Comparison of ENCODE assay signal across 16 cellular contexts in the genomic region with DNA sequence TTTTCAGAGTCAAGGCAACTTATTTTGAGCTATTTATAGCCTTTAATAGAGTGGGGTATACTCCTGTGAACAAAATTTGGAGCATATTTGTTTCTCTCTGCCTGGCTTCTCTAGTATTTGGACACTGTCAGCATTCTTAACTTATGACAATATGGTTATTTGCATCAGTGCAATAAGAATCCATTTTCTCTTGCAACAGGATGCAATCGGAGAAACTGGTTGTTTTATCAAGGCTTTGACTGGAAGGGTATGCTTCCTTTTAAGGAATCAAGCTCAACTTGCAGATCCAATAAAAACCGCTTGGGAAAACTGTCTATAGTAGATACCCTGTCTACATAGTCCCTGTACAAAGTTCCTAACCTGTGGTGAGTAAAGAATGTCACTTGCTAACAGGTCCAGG.
DNase-seq lines count a peak whose midpoint lies in the region; ATAC-seq and TF ChIP-seq lines count a peak whose summit lies in the region.
"Had no signal": no experiment of that assay in that cellular context is flagged by ENCODE, and none has a peak within 500 bp of the region (broad histone marks: within the 10 kb centered on the region; RNA-seq: fewer than 3 reads in every experiment).

No MANE protein-coding gene starts in this region.

- H3K27ac Mint-ChIP-seq in activated CD8-positive, alpha-beta memory T cell treated with anti-CD3 and anti-CD28 coated beads, Interleukin-2, amount 10 ng/mL, durations not matched to agents 7 days and 5 days, result no peak overlapping the region
- H3K27ac Mint-ChIP-seq: activated naive CD4-positive, alpha-beta T cell treated with anti-CD3 and anti-CD28 coated beads for 36 hours; CD4-positive, CD25-positive, alpha-beta regulatory T cell had no signal

- intact Hi-C loops in ascending aorta (cut with DNase I), result no loop called here
- intact Hi-C loops in PC-9 (cut with micrococcal nuclease; ENCODE audit: unreplicated experiment), result no loop called here

- peak overlapping the region; percentile 10; the same call in 1 of the 2 replicates for H3K4me3 ChIP-seq in GM23248
- H3K4me3 ChIP-seq in ascending aorta, result no peak overlapping the region
- no peak overlapping the region for H3K4me3 ChIP-seq in fibroblast of the aortic adventitia (ENCODE audit: low read depth, low read length)
- no peak overlapping the region for H3K4me3 ChIP-seq in PC-9
- H3K4me3 ChIP-seq: left ventricle myocardium inferior, ovary, skin epidermis, thyroid gland had no signal

- no TSS peak for BruUV-seq in PC-9 (replicated peaks; lab: Mats Ljungman, UMichigan)

- H3K27me3 ChIP-seq in GM23248 (replicated peaks; ENCODE audit: insufficient read depth) (no peaks in the 10 kb centered on the region), ascending aorta (no peaks in the 10 kb centered on the region), PC-9 (ENCODE audit: insufficient read depth, low read depth) (no peaks in the 10 kb centered on the region)
- H3K27me3 ChIP-seq: ovary, thyroid gland had no signal

- in situ Hi-C loops in GM23248 (cut with MboI), result no loop called here

- peak overlapping the region; percentile 51 for H2AFZ ChIP-seq in GM23248
- H2AFZ ChIP-seq in PC-9, result no peak overlapping the region

- no peak for ATAC-seq in GM19328 (IDR thresholded peaks at IDR 0.05; ENCODE audit: unreplicated experiment)
- no peak for ATAC-seq in GM19463 (IDR thresholded peaks at IDR 0.05; ENCODE audit: unreplicated experiment)
- no peak for ATAC-seq in activated CD8-positive, alpha-beta memory T cell treated with anti-CD3 and anti-CD28 coated beads, Interleukin-2, amount 10 ng/mL, durations not matched to agents 7 days and 5 days

- no peak overlapping the region; the same call in 1 of the 2 replicates for H3K9ac ChIP-seq in GM23248

- H3K9me2 ChIP-seq in GM23248 (ENCODE audit: insufficient read depth) (no peaks in the 10 kb centered on the region), PC-9 (ENCODE audit: insufficient read depth) (no peaks in the 10 kb centered on the region)

- peak overlapping the region; percentile 50 for H3K27ac ChIP-seq in GM23248
- peak overlapping the region; percentile 0 to 59 for H3K27ac ChIP-seq in ascending aorta
- H3K27ac ChIP-seq in PC-9, result no peak overlapping the region
- H3K27ac ChIP-seq: left ventricle myocardium inferior, ovary, skin epidermis, thyroid gland had no signal

- H3K4me1 Mint-ChIP-seq in activated CD8-positive, alpha-beta memory T cell treated with anti-CD3 and anti-CD28 coated beads, Interleukin-2, amount 10 ng/mL, durations not matched to agents 7 days and 5 days, result no peaks in the 10 kb centered on the region

- H3K79me2 ChIP-seq in GM23248 (ENCODE audit: insufficient read depth), result no peaks in the 10 kb centered on the region
- H3K79me2 ChIP-seq in PC-9 (ENCODE audit: low read depth), result no peaks in the 10 kb centered on the region

- peak overlapping the region; percentile 53 for H3K4me2 ChIP-seq in GM23248 (ENCODE audit: unreplicated experiment)
- no peak overlapping the region for H3K4me2 ChIP-seq in PC-9

- no peak for TF ChIP-seq CTCF in ascending aorta (IDR thresholded peaks at IDR 0.05)
- no peak for TF ChIP-seq CTCF in fibroblast of the aortic adventitia (IDR thresholded peaks at IDR 0.05; ENCODE audit: insufficient read depth, low read length)
- no peak for TF ChIP-seq CTCF in PC-9 (conservative IDR thresholded peaks at IDR 0.05)

- no peaks in the 10 kb centered on the region for H3K36me3 ChIP-seq in GM23248 (ENCODE audit: low read depth)
- H3K36me3 ChIP-seq in ascending aorta, result no peaks in the 10 kb centered on the region
- H3K36me3 ChIP-seq in PC-9 (ENCODE audit: low read depth), result no peaks in the 10 kb centered on the region
- H3K36me3 ChIP-seq: left ventricle myocardium inferior, ovary, thyroid gland had no signal

- H3K36me3 Mint-ChIP-seq in activated CD8-positive, alpha-beta memory T cell treated with anti-CD3 and anti-CD28 coated beads, Interleukin-2, amount 10 ng/mL, durations not matched to agents 7 days and 5 days, result peaks cover 2% of the 10 kb centered on the region

- H3K9me3 ChIP-seq in GM23248 (ENCODE audit: low read depth) (no peaks in the 10 kb centered on the region), ascending aorta (peaks cover 0 to 4% of the 10 kb centered on the region in 2 donors), PC-9 (ENCODE audit: insufficient read depth, low read depth) (no peaks in the 10 kb centered on the region)
- H3K9me3 ChIP-seq: ovary, thyroid gland had no signal

- no peaks in the 10 kb centered on the region for H3K27me3 Mint-ChIP-seq in activated CD8-positive, alpha-beta memory T cell treated with anti-CD3 and anti-CD28 coated beads, Interleukin-2, amount 10 ng/mL, durations not matched to agents 7 days and 5 days
- H3K27me3 Mint-ChIP-seq: CD4-positive, CD25-positive, alpha-beta regulatory T cell had no signal

- 0 out of 2 replicates have a peak, but pooled peaks cover 9% of the 10 kb centered on the region for H3F3A ChIP-seq in GM23248 (ENCODE audit: insufficient read depth)
- no peaks in the 10 kb centered on the region for H3F3A ChIP-seq in PC-9 (ENCODE audit: insufficient read depth, low read depth)

- 37 to 38% methylated on average over 2 of the region's 2 CpGs for WGBS in GM23248 (ENCODE audit: low coverage in 1 of 2, low lambda C conversion rate in 2 of 2, missing lambda C conversion rate in 2 of 2), 2 experiments

- H4K20me1 ChIP-seq in GM23248 (ENCODE audit: insufficient read depth) (no peaks in the 10 kb centered on the region), PC-9 (ENCODE audit: insufficient read depth) (no peaks in the 10 kb centered on the region)

- POLR2A ChIA-PET in PC-9 (lab: Charles Lee; ENCODE audit: unreplicated experiment), result no interaction called here

- H3K4me3 Mint-ChIP-seq in activated CD8-positive, alpha-beta memory T cell treated with anti-CD3 and anti-CD28 coated beads, Interleukin-2, amount 10 ng/mL, durations not matched to agents 7 days and 5 days, result no peak overlapping the region
- H3K4me3 Mint-ChIP-seq: activated naive CD4-positive, alpha-beta T cell treated with anti-CD3 and anti-CD28 coated beads for 36 hours; CD4-positive, CD25-positive, alpha-beta regulatory T cell had no signal

- no peaks in the 10 kb centered on the region for H3K9me3 Mint-ChIP-seq in activated CD8-positive, alpha-beta memory T cell treated with anti-CD3 and anti-CD28 coated beads, Interleukin-2, amount 10 ng/mL, durations not matched to agents 7 days and 5 days (ENCODE audit: low read depth)

- CTCF ChIA-PET in activated CD8-positive, alpha-beta memory T cell treated with anti-CD3 and anti-CD28 coated beads, Interleukin-2, amount 10 ng/mL, durations not matched to agents 7 days and 5 days (lab: Charles Lee), result no interaction called here
- CTCF ChIA-PET in PC-9 (lab: Charles Lee), result no interaction called here

- peaks cover 34% of the 10 kb centered on the region for H3K4me1 ChIP-seq in GM23248 (ENCODE audit: insufficient read depth)
- H3K4me1 ChIP-seq in ascending aorta, result peaks cover 0 to 10% of the 10 kb centered on the region in 2 donors
- no peaks in the 10 kb centered on the region for H3K4me1 ChIP-seq in PC-9 (replicated peaks; ENCODE audit: insufficient read depth)

- DNase-seq in GM23248, result peak; percentile 72
- no peak for DNase-seq in ascending aorta (ENCODE audit: low spot score in 2 of 2)
- DNase-seq in fibroblast of the aortic adventitia (ENCODE audit: low read depth), result peak; percentile 97
- DNase-seq in activated CD8-positive, alpha-beta memory T cell treated with anti-CD3 and anti-CD28 coated beads, Interleukin-2, amount 10 ng/mL, durations not matched to agents 7 days and 5 days, result no peak
- no peak for DNase-seq in PC-9
- DNase-seq: activated CD4-positive, alpha-beta T cell treated with anti-CD3 and anti-CD28 coated beads for 4 hours; activated naive CD4-positive, alpha-beta T cell treated with anti-CD3 and anti-CD28 coated beads for 36 hours; CD4-positive, CD25-positive, alpha-beta regulatory T cell; left ventricle myocardium inferior; NCI-H146; ovary; T1000; thyroid gland had no signal

Comparison
In these comparisons a context has a peak if more than half of its experiments do, and no peak if none do; other contexts are left out.
1. DNase-seq: peak in GM23248 (single experiment) and fibroblast of the aortic adventitia (single experiment); none in ascending aorta (0 of 2), activated CD8-positive, alpha-beta memory T cell treated with anti-CD3 and anti-CD28 coated beads, Interleukin-2, amount 10 ng/mL, durations not matched to agents 7 days and 5 days (single experiment) and PC-9 (0 of 2).